ENCODE assay signal across 12 cellular contexts in the genomic region with DNA sequence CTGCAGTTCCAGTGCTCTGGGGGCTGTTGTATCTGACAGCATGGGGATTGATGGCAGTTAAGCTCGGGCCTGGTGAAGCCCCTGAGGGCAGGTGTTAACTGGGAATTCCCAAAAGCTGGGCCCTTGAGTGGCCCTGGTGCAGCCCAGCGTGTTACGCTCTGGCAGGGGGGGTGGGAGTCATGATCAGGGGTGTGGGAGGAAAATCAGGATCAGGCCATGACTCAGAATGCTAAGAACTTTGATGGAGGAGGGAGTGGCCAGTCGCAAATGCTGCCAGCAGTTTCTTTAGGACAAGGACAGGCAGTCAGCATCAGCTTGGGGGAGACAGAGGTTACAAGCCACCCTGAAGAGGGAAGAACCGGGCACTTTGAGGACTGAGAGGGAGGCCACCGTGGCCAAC. TPM values are rescaled to one million over a fixed set of nuclear protein-coding genes. Genes with fewer than 3 reads are reported as not detected.
A peak's percentile ranks its signal among the peaks of the same experiment; 100 is the strongest.
DNase-seq lines count a peak whose midpoint lies in the region; ATAC-seq and TF ChIP-seq lines count a peak whose summit lies in the region.
"Had no signal": no experiment of that assay in that cellular context is flagged by ENCODE, and none has a peak within 500 bp of the region (broad histone marks: within the 10 kb centered on the region; RNA-seq: fewer than 3 reads in every experiment).

No MANE protein-coding gene starts in this region.

- H3K4me3 ChIP-seq in mucosa of descending colon: no peak overlapping the region

- DNase-seq in AG08395 (ENCODE audit: low spot score): peak; percentile 96
- DNase-seq in HT1080 (ENCODE audit: low read depth): peak; percentile 45
- no peak for DNase-seq in epithelial cell of prostate (ENCODE audit: low read depth, low spot score)
- DNase-seq in mucosa of descending colon: no peak
- DNase-seq in NOMO-1 (lab: John Stamatoyannopoulos, UW; ENCODE audit: unreplicated experiment in 2 of 2): no peak
- DNase-seq in MV-4-11 (lab: John Stamatoyannopoulos, UW): no peak
- DNase-seq: NCI-H1417; stimulated activated CD4-positive, alpha-beta T cell treated with anti-CD3 and anti-CD28 coated beads, Interleukin-1b, Interleukin-23, amount 100 ng/mL, for 48 hours; substantia nigra had no signal

- intact Hi-C loops in mucosa of descending colon (cut with DNase I, micrococcal nuclease): no loop called here

- no peaks in the 10 kb centered on the region for H3K9me3 ChIP-seq in mucosa of descending colon

- TF ChIP-seq CTCF in mucosa of descending colon (IDR thresholded peaks at IDR 0.05): no peak

- peak; percentile 61 for ATAC-seq in mucosa of descending colon
- no peak for ATAC-seq in GM18520 (IDR thresholded peaks at IDR 0.05; ENCODE audit: unreplicated experiment)
- ATAC-seq in HG02970 (IDR thresholded peaks at IDR 0.05; ENCODE audit: low FRiP score, unreplicated experiment): no peak

- H3K4me1 ChIP-seq in mucosa of descending colon (ENCODE audit: low read depth): no peaks in the 10 kb centered on the region

- H3K27ac ChIP-seq in epithelial cell of prostate: peak overlapping the region; percentile 51
- H3K27ac ChIP-seq: C4-2B had no signal

- no peaks in the 10 kb centered on the region for H3K36me3 ChIP-seq in mucosa of descending colon (ENCODE audit: low read depth)

RNA-seq across cellular contexts. Expression of gene AP2A1, which starts 19.6 kb away (rescaled TPM):
- 63.5 and 75.0 TPM in 2 replicates for total RNA-seq in HT1080 (2014; rRNA removed; shearing (Covaris generic))
- 61.1 and 72.5 TPM in 2 replicates for polyA plus RNA-seq in HT1080 (2015; cell fraction: cytosol; rRNA removed)
- 83.8 and 85.5 TPM in 2 replicates for polyA plus RNA-seq in HT1080 (2015; cell fraction: nucleus; rRNA removed)
- 10 to 100 TPM; 73.6 to 84.8 (median 82.5) TPM for total RNA-seq in mucosa of descending colon

RNA-seq across cellular contexts. Expression of gene TSKS, which starts 23.3 kb away (rescaled TPM):
- not detected in 2 replicates for total RNA-seq in HT1080 (2014; rRNA removed; shearing (Covaris generic))
- not detected in 2 replicates for polyA plus RNA-seq in HT1080 (2015; cell fraction: cytosol; rRNA removed)
- polyA plus RNA-seq in HT1080 (2015; cell fraction: nucleus; rRNA removed): 0.12 TPM in 1 of 2 replicates, not detected in the other
- total RNA-seq in mucosa of descending colon: under 1 TPM in 1 of 3 donors, not detected in 2; 0.35 TPM

RNA-seq across cellular contexts. Expression of gene FUZ, which starts 26.7 kb away (rescaled TPM):
- 69.5 and 72.2 TPM in 2 replicates for total RNA-seq in HT1080 (2014; rRNA removed; shearing (Covaris generic))
- polyA plus RNA-seq in HT1080 (2015; cell fraction: cytosol; rRNA removed): 59.8 and 60.2 TPM in 2 replicates
- 55.8 and 60.6 TPM in 2 replicates for polyA plus RNA-seq in HT1080 (2015; cell fraction: nucleus; rRNA removed)
- 10 to 100 TPM in 2 of 3 donors, 1 to 10 TPM in 1; 6.6 to 21.0 (median 11.9) TPM for total RNA-seq in mucosa of descending colon

RNA-seq across cellular contexts. Expression of gene MED25, which starts 31.7 kb away (rescaled TPM):
- 15.3 and 18.7 TPM in 2 replicates for total RNA-seq in HT1080 (2014; rRNA removed; shearing (Covaris generic))
- 25.3 and 27.3 TPM in 2 replicates for polyA plus RNA-seq in HT1080 (2015; cell fraction: cytosol; rRNA removed)
- polyA plus RNA-seq in HT1080 (2015; cell fraction: nucleus; rRNA removed): 39.0 and 43.5 TPM in 2 replicates
- total RNA-seq in mucosa of descending colon: 10 to 100 TPM; 54.7 to 57.4 (median 55.2) TPM

Comparison
In these comparisons a context has a peak if more than half of its experiments do, and no peak if none do; other contexts are left out.
1. DNase-seq: peak in AG08395 (single experiment) and HT1080 (single experiment); none in epithelial cell of prostate (single experiment), mucosa of descending colon (0 of 3), NOMO-1 (0 of 2) and MV-4-11 (single experiment).